ENCODE assay signal across 13 cellular contexts in genomic region chr1:160209041-160209655, GRCh38. TPM values are rescaled to one million over a fixed set of nuclear protein-coding genes. Genes with fewer than 3 reads are reported as not detected.
A peak's percentile ranks its signal among the peaks of the same experiment; 100 is the strongest.
DNase-seq lines count a peak whose midpoint lies in the region; ATAC-seq, FAIRE-seq and TF ChIP-seq lines count a peak whose summit lies in the region.
"Had no signal": no experiment of that assay in that cellular context is flagged by ENCODE, and none has a peak within 500 bp of the region (broad histone marks: within the 10 kb centered on the region; RNA-seq: fewer than 3 reads in every experiment).

No MANE protein-coding gene starts in this region.

- peaks cover 11% of the 10 kb centered on the region for H3K79me1 ChIP-seq in H1 (ENCODE audit: low read depth, low read length)

- no peak overlapping the region for H4K8ac ChIP-seq in H1 (ENCODE audit: extremely low read depth, insufficient read depth, low read length)

- H3K14ac ChIP-seq in H1 (ENCODE audit: insufficient read length): no peak overlapping the region

- no peak overlapping the region for H3K23ac ChIP-seq in H1 (ENCODE audit: insufficient read length)

- no peak for TF ChIP-seq EP300 in H1 (IDR thresholded peaks at IDR 0.05; ENCODE audit: borderline replicate concordance in 1 of 2, low read depth in 2 of 2, low read length in 2 of 2)

- H3K9me3 Mint-ChIP-seq in IgD-negative memory B cell: no peaks in the 10 kb centered on the region

- POLR2A ChIA-PET in H1 (lab: Charles Lee; ENCODE audit: partially characterized antibody): interaction anchor here (0.9 to 11.3 kb wide), 17 partner anchors 10 to 122 kb away, joined by 3 to 107 read pairs (median 5); partner anchors contain the start of gene CASQ1

- H3K9me3 ChIP-seq in BLaER1 treated with 17β-estradiol and CSF1 and Interleukin-3, amounts not matched to agents 10 nM and 100 nM (replicated peaks in 1 of 11): no peaks in the 10 kb centered on the region
- no peaks in the 10 kb centered on the region for H3K9me3 ChIP-seq in H1 (ENCODE audit: insufficient read depth in 2 of 2, low read depth in 1 of 2, low read length in 1 of 2)

- H3K4me3 Mint-ChIP-seq in IgD-negative memory B cell: peak overlapping the region in 2 of 4 donors; percentile 15 to 51

- H3K27ac Mint-ChIP-seq in IgD-negative memory B cell: peak overlapping the region; percentile 22 to 83 (median 25)

- H3K4me1 Mint-ChIP-seq in IgD-negative memory B cell: peaks cover 25 to 39% (median 35%) of the 10 kb centered on the region in 3 donors

- 88% methylated on average over 5 of the region's 5 CpGs; no CpG with 5 or more reads in 1 of the 2 experiments for WGBS in H1 (ENCODE audit: extremely low coverage in 1 of 2, insufficient coverage in 1 of 2, insufficient read length in 1 of 2, insufficient replicate concordance in 2 of 2, low coverage in 1 of 2, low lambda C conversion rate in 2 of 2, missing lambda C conversion rate in 1 of 2), 2 experiments

- H3K4me2 ChIP-seq in BLaER1 treated with 17β-estradiol and CSF1 and Interleukin-3, amounts not matched to agents 10 nM and 100 nM: peak overlapping the region in 9 of 11 experiments; percentile 6 to 99 (median 89); a peak in 8 of 22 replicates
- H3K4me2 ChIP-seq in H1 (ENCODE audit: insufficient read depth in 1 of 2, low read depth in 2 of 2, low read length in 2 of 2): no peak overlapping the region; a peak in 1 of 4 replicates

- H4K5ac ChIP-seq in H1 (ENCODE audit: insufficient read length, low read depth, low read length): no peak overlapping the region

- no peak overlapping the region for H2BK12ac ChIP-seq in H1 (ENCODE audit: low read depth, low read length)

- no peak overlapping the region for H3K4me3 ChIP-seq in BLaER1 treated with 17β-estradiol and CSF1 and Interleukin-3, amounts not matched to agents 10 nM and 100 nM
- H3K4me3 ChIP-seq in H1 (ENCODE audit: extremely low read depth in 1 of 4, insufficient read depth in 2 of 4, low read depth in 3 of 4, low read length in 4 of 4): no peak overlapping the region

- peaks cover 9% of the 10 kb centered on the region for H3K23me2 ChIP-seq in H1 (ENCODE audit: low read depth, low read length)

- DNase-seq in H1 (ENCODE audit: low read depth in 1 of 2, low spot score in 2 of 2): no peak
- peak; percentile 31 for DNase-seq in pons (ENCODE audit: low spot score)
- DNase-seq in OCI-M2 (lab: John Stamatoyannopoulos, UW; ENCODE audit: unreplicated experiment): no peak
- DNase-seq in left lobe of liver (ENCODE audit: low spot score): no peak
- no peak for DNase-seq in SIG-M5 treated with dmso at 0.1 percent for 504 hours (lab: John Stamatoyannopoulos, UW; ENCODE audit: unreplicated experiment)
- DNase-seq: NCI-H226; stimulated activated CD4-positive, alpha-beta T cell treated with anti-CD3 and anti-CD28 coated beads, Interleukin-2, amount 100 ng/mL, for 24 hours had no signal

- no peak overlapping the region for H3K4ac ChIP-seq in H1 (replicated peaks; ENCODE audit: insufficient read length, low read depth, low read length)

- TF ChIP-seq RAD21 in H1 (IDR thresholded peaks at IDR 0.05 in 1 of 2, conservative IDR thresholded peaks at IDR 0.05 in 1 of 2; ENCODE audit: low read depth in 2 of 2, low read length in 2 of 2): no peak

- H4K91ac ChIP-seq in H1 (replicated peaks; ENCODE audit: insufficient read length, low read length): no peak overlapping the region

- no peak overlapping the region for H2AFZ ChIP-seq in H1 (ENCODE audit: low read length)

- peaks cover 9% of the 10 kb centered on the region for H3K36me3 Mint-ChIP-seq in IgD-negative memory B cell

- H3K36me3 ChIP-seq in BLaER1 treated with 17β-estradiol and CSF1 and Interleukin-3, amounts not matched to agents 10 nM and 100 nM: peaks cover 44 to 71% (median 67%) of the 10 kb centered on the region in 11 experiments
- H3K36me3 ChIP-seq in H1 (ENCODE audit: control insufficient read depth in 2 of 4, insufficient read depth in 4 of 4, low read length in 3 of 4): peaks cover 10 to 26% (median 22%) of the 10 kb centered on the region in 4 experiments; a peak in 7 of 8 replicates

- H2BK20ac ChIP-seq in H1 (ENCODE audit: low read length): no peak overlapping the region

- peaks cover 44 to 67% (median 60%) of the 10 kb centered on the region in 10 experiments for H3K4me1 ChIP-seq in BLaER1 treated with 17β-estradiol and CSF1 and Interleukin-3, amounts not matched to agents 10 nM and 100 nM
- H3K4me1 ChIP-seq in H1 (replicated peaks in 1 of 4; ENCODE audit: control insufficient read depth in 3 of 4, insufficient read depth in 4 of 4, low read length in 3 of 4): peaks cover 17 to 40% (median 22%) of the 10 kb centered on the region in 4 experiments

- no peak overlapping the region for H3K56ac ChIP-seq in H1 (replicated peaks; ENCODE audit: insufficient read length, low read depth, low read length)

- H2BK15ac ChIP-seq in H1 (ENCODE audit: low read length): no peak overlapping the region

- H2AK5ac ChIP-seq in H1 (ENCODE audit: low read depth, low read length): no peak overlapping the region

- CTCF ChIA-PET in H1 (lab: Charles Lee; ENCODE audit: partially characterized antibody): interaction anchor here (0.8 to 20.4 kb wide), 14 partner anchors 11 to 133 kb away, joined by 3 to 257 read pairs (median 7); partner anchors contain the start of genes ATP1A2 and CASQ1

- peak overlapping the region; percentile 26; the same call in 1 of the 2 replicates for H2BK5ac ChIP-seq in H1 (ENCODE audit: low read depth, low read length)

- H3K18ac ChIP-seq in H1 (ENCODE audit: extremely low read depth, low read length): no peak overlapping the region

- no peak for TF ChIP-seq CTCF in H1 (IDR thresholded peaks at IDR 0.05; ENCODE audit: control extremely low read depth in 1 of 3, insufficient read depth in 1 of 3, low read depth in 1 of 3, low read length in 3 of 3)

- no peak overlapping the region for H3K9ac ChIP-seq in BLaER1 treated with 17β-estradiol and CSF1 and Interleukin-3, amounts not matched to agents 10 nM and 100 nM
- H3K9ac ChIP-seq in H1 (replicated peaks in 1 of 4; ENCODE audit: extremely low read depth in 1 of 4, low read depth in 3 of 4, low read length in 3 of 4): no peak overlapping the region; a peak in 1 of 7 replicates

- FAIRE-seq in H1 (lab: Jason Lieb, UNC): no peak

- H3K79me2 ChIP-seq in H1 (ENCODE audit: control insufficient read depth in 1 of 2, insufficient read depth in 2 of 2, low read length in 2 of 2): peaks cover 8% of the 10 kb centered on the region in 2 experiments; a peak in 2 of 4 replicates

- no peak for TF ChIP-seq POLR2A in H1 (IDR thresholded peaks at IDR 0.05; ENCODE audit: control extremely low read depth in 1 of 2, low read depth in 2 of 2, low read length in 2 of 2)

- no peak overlapping the region for H2BK120ac ChIP-seq in H1 (replicated peaks; ENCODE audit: low read depth, low read length)

- no peaks in the 10 kb centered on the region for H3K27me3 Mint-ChIP-seq in IgD-negative memory B cell

- H4K20me1 ChIP-seq in BLaER1 treated with 17β-estradiol and CSF1 and Interleukin-3, amounts not matched to agents 10 nM and 100 nM: peaks cover 23 to 80% (median 62%) of the 10 kb centered on the region in 11 experiments
- H4K20me1 ChIP-seq in H1 (replicated peaks in 1 of 2; ENCODE audit: control insufficient read depth in 1 of 2, insufficient read depth in 2 of 2, low read length in 2 of 2): peaks cover 2 to 21% of the 10 kb centered on the region in 2 experiments

- no peaks in the 10 kb centered on the region for H3K27me3 ChIP-seq in BLaER1 treated with 17β-estradiol and CSF1 and Interleukin-3, amounts not matched to agents 10 nM and 100 nM
- no peaks in the 10 kb centered on the region for H3K27me3 ChIP-seq in H1 (replicated peaks in 1 of 4; ENCODE audit: control insufficient read depth in 3 of 4, extremely low read depth in 1 of 4, insufficient read depth in 3 of 4, low read length in 3 of 4)

- no peak for ATAC-seq in HG02870 (IDR thresholded peaks at IDR 0.05; ENCODE audit: unreplicated experiment)
- no peak for ATAC-seq in left lobe of liver

- H3K27ac ChIP-seq in BLaER1 treated with 17β-estradiol and CSF1 and Interleukin-3, amounts not matched to agents 10 nM and 100 nM: no peak overlapping the region
- no peak overlapping the region for H3K27ac ChIP-seq in H1 (ENCODE audit: low read depth, low read length)
- H3K27ac ChIP-seq: epithelial cell of prostate had no signal

RNA-seq across cellular contexts. Expression of gene PEA15, which starts 4.0 kb away (rescaled TPM):
- polyA plus RNA-seq in IgD-negative memory B cell (19.4 TPM), H1 (2011; rRNA removed) (68.2 and 71.3 TPM in 2 replicates)
- 75.1 and 78.8 TPM in 2 replicates for total RNA-seq in H1 (2021; fragmentation: NEBNext Ultra II Directional; extraction: Animal tissue kit (Norgen Biotek cat#: 25700))
- polyA plus RNA-seq in H1 (2011; cell fraction: cytosol; rRNA removed): 97.2 TPM
- 65.2 TPM for polyA plus RNA-seq in H1 (2011; cell fraction: nucleus; rRNA removed)
- polyA plus RNA-seq in H1 (2012, experiment 1 of 2): 56.1 to 71.9 TPM (median 69.0 TPM) in 4 replicates
- polyA plus RNA-seq in H1 (2012, experiment 2 of 2): 67.9 TPM
- 109 TPM for polyA plus RNA-seq in H1 (2013, experiment 1 of 2)
- 115 TPM for polyA plus RNA-seq in H1 (2013, experiment 2 of 2)
- 77.4 and 108 TPM in 2 replicates for polyA minus RNA-seq in H1 (2011; rRNA and poly(A)+ RNA removed)
- 29.1 TPM for polyA minus RNA-seq in H1 (2011; cell fraction: cytosol; rRNA and poly(A)+ RNA removed)
- 35.7 TPM for polyA minus RNA-seq in H1 (2011; cell fraction: nucleus; rRNA and poly(A)+ RNA removed)
- 11.3 TPM for total RNA-seq in left lobe of liver

RNA-seq across cellular contexts. Expression of gene CASQ1, which starts 18.8 kb away (rescaled TPM):
- not detected for polyA plus RNA-seq in IgD-negative memory B cell
- total RNA-seq in H1 (2021; fragmentation: NEBNext Ultra II Directional; extraction: Animal tissue kit (Norgen Biotek cat#: 25700)): 0.80 and 1.1 TPM in 2 replicates
- polyA plus RNA-seq in H1 (2011; rRNA removed): 1.3 and 1.4 TPM in 2 replicates
- polyA plus RNA-seq in H1 (2011; cell fraction: cytosol; rRNA removed): 1.5 TPM
- 1.4 TPM for polyA plus RNA-seq in H1 (2011; cell fraction: nucleus; rRNA removed)
- polyA plus RNA-seq in H1 (2012, experiment 1 of 2): 0.72 to 1.6 TPM (median 1.0 TPM) in 4 replicates
- 0.66 TPM for polyA plus RNA-seq in H1 (2012, experiment 2 of 2)
- polyA plus RNA-seq in H1 (2013, experiment 1 of 2): 1.4 TPM
- 1.7 TPM for polyA plus RNA-seq in H1 (2013, experiment 2 of 2)
- 0.41 and 1.4 TPM in 2 replicates for polyA minus RNA-seq in H1 (2011; rRNA and poly(A)+ RNA removed)
- 0.59 TPM for polyA minus RNA-seq in H1 (2011; cell fraction: cytosol; rRNA and poly(A)+ RNA removed)
- not detected for polyA minus RNA-seq in H1 (2011; cell fraction: nucleus; rRNA and poly(A)+ RNA removed)
- total RNA-seq in left lobe of liver: not detected
- total RNA-seq: HT1080, SK-MEL-5 had no signal

RNA-seq across cellular contexts. Expression of gene DCAF8, which starts 53.2 kb away (rescaled TPM):
- polyA plus RNA-seq in IgD-negative memory B cell (57.8 TPM), H1 (2011; rRNA removed) (68.2 and 86.3 TPM in 2 replicates)
- total RNA-seq in H1 (2021; fragmentation: NEBNext Ultra II Directional; extraction: Animal tissue kit (Norgen Biotek cat#: 25700)): 110 and 113 TPM in 2 replicates
- 109 TPM for polyA plus RNA-seq in H1 (2011; cell fraction: cytosol; rRNA removed)
- 282 TPM for polyA plus RNA-seq in H1 (2011; cell fraction: nucleus; rRNA removed)
- 108 to 124 TPM (median 115 TPM) in 4 replicates for polyA plus RNA-seq in H1 (2012, experiment 1 of 2)
- 31.3 TPM for polyA plus RNA-seq in H1 (2012, experiment 2 of 2)
- 82.1 TPM for polyA plus RNA-seq in H1 (2013, experiment 1 of 2)
- 76.5 TPM for polyA plus RNA-seq in H1 (2013, experiment 2 of 2)
- 111 and 133 TPM in 2 replicates for polyA minus RNA-seq in H1 (2011; rRNA and poly(A)+ RNA removed)
- 66.3 TPM for polyA minus RNA-seq in H1 (2011; cell fraction: cytosol; rRNA and poly(A)+ RNA removed)
- polyA minus RNA-seq in H1 (2011; cell fraction: nucleus; rRNA and poly(A)+ RNA removed): 167 TPM
- 127 TPM for total RNA-seq in left lobe of liver

RNA-seq across cellular contexts. Expression of gene ATP1A4, which starts 57.7 kb away (rescaled TPM):
- polyA plus RNA-seq in IgD-negative memory B cell (not detected), H1 (2011; rRNA removed) (0.48 and 0.80 TPM in 2 replicates)
- 0.57 and 0.61 TPM in 2 replicates for total RNA-seq in H1 (2021; fragmentation: NEBNext Ultra II Directional; extraction: Animal tissue kit (Norgen Biotek cat#: 25700))
- 0.62 TPM for polyA plus RNA-seq in H1 (2011; cell fraction: cytosol; rRNA removed)
- 1.1 TPM for polyA plus RNA-seq in H1 (2011; cell fraction: nucleus; rRNA removed)
- 0.39 to 0.72 TPM (median 0.42 TPM) in 4 replicates for polyA plus RNA-seq in H1 (2012, experiment 1 of 2)
- 0.09 TPM for polyA plus RNA-seq in H1 (2012, experiment 2 of 2)
- 0.51 TPM for polyA plus RNA-seq in H1 (2013, experiment 1 of 2)
- 0.53 TPM for polyA plus RNA-seq in H1 (2013, experiment 2 of 2)
- polyA minus RNA-seq in H1 (2011; rRNA and poly(A)+ RNA removed): 0.44 and 0.63 TPM in 2 replicates
- 0.66 TPM for polyA minus RNA-seq in H1 (2011; cell fraction: cytosol; rRNA and poly(A)+ RNA removed)
- 0.40 TPM for polyA minus RNA-seq in H1 (2011; cell fraction: nucleus; rRNA and poly(A)+ RNA removed)
- not detected for total RNA-seq in left lobe of liver
- total RNA-seq: HT1080, SK-MEL-5 had no signal

Comparison
In these comparisons a context has a peak if more than half of its experiments do, and no peak if none do; other contexts are left out.
1. H3K4me2 ChIP-seq: peak in BLaER1 treated with 17β-estradiol and CSF1 and Interleukin-3, amounts not matched to agents 10 nM and 100 nM (9 of 11); none in H1 (0 of 2).